Comparison of ENCODE assay signal across 1 cellular context in the genomic region with DNA sequence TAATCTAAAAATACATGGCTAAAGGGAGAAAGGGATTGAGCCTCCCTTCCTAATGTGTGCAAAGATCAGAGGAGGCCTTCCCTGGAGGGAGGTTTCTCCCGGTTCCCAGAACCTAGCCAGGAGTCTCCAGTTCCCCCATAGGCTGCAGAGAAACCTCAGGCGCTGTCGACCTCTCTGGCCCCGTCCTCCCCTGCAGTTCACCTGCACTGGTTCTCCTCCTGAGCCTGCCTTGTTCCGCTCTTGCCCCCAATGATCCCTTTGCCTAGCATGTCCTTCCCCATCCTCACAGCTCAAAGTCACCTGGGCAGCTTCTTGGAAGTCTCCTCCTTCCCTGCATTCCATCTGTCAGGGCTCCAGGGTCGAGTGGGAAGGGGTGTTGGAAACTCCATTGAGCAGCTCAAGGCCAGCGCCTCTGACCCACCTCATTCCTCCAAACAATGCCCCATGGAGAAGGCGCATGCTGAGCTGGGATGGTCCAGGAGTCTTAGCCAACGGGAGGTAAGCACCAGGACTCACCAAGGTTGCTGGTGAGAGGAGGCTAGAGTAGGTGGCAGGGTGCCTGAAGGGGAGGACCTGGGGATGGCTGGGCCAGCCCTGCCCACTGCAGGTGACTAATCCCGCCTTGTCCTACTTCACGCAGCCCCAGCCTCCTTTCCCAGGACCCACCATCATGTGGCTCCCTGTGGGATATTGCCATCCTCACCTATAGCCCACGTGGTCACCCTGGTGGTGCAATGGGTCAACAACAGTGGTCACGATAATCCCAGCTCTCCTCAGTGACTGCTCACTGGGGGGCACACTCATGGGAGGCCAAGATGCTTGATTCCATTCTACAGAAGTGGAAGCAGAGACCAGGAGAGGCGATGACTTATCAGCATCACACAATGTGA.
TF ChIP-seq lines count a peak whose summit lies in the region.

No MANE protein-coding gene starts in this region.

TF ChIP-seq in GM23338, 12 proteins besides CTCF, POLR2A, EP300 and RAD21 (continued from another document):
- TF ChIP-seq, protein P1, sequence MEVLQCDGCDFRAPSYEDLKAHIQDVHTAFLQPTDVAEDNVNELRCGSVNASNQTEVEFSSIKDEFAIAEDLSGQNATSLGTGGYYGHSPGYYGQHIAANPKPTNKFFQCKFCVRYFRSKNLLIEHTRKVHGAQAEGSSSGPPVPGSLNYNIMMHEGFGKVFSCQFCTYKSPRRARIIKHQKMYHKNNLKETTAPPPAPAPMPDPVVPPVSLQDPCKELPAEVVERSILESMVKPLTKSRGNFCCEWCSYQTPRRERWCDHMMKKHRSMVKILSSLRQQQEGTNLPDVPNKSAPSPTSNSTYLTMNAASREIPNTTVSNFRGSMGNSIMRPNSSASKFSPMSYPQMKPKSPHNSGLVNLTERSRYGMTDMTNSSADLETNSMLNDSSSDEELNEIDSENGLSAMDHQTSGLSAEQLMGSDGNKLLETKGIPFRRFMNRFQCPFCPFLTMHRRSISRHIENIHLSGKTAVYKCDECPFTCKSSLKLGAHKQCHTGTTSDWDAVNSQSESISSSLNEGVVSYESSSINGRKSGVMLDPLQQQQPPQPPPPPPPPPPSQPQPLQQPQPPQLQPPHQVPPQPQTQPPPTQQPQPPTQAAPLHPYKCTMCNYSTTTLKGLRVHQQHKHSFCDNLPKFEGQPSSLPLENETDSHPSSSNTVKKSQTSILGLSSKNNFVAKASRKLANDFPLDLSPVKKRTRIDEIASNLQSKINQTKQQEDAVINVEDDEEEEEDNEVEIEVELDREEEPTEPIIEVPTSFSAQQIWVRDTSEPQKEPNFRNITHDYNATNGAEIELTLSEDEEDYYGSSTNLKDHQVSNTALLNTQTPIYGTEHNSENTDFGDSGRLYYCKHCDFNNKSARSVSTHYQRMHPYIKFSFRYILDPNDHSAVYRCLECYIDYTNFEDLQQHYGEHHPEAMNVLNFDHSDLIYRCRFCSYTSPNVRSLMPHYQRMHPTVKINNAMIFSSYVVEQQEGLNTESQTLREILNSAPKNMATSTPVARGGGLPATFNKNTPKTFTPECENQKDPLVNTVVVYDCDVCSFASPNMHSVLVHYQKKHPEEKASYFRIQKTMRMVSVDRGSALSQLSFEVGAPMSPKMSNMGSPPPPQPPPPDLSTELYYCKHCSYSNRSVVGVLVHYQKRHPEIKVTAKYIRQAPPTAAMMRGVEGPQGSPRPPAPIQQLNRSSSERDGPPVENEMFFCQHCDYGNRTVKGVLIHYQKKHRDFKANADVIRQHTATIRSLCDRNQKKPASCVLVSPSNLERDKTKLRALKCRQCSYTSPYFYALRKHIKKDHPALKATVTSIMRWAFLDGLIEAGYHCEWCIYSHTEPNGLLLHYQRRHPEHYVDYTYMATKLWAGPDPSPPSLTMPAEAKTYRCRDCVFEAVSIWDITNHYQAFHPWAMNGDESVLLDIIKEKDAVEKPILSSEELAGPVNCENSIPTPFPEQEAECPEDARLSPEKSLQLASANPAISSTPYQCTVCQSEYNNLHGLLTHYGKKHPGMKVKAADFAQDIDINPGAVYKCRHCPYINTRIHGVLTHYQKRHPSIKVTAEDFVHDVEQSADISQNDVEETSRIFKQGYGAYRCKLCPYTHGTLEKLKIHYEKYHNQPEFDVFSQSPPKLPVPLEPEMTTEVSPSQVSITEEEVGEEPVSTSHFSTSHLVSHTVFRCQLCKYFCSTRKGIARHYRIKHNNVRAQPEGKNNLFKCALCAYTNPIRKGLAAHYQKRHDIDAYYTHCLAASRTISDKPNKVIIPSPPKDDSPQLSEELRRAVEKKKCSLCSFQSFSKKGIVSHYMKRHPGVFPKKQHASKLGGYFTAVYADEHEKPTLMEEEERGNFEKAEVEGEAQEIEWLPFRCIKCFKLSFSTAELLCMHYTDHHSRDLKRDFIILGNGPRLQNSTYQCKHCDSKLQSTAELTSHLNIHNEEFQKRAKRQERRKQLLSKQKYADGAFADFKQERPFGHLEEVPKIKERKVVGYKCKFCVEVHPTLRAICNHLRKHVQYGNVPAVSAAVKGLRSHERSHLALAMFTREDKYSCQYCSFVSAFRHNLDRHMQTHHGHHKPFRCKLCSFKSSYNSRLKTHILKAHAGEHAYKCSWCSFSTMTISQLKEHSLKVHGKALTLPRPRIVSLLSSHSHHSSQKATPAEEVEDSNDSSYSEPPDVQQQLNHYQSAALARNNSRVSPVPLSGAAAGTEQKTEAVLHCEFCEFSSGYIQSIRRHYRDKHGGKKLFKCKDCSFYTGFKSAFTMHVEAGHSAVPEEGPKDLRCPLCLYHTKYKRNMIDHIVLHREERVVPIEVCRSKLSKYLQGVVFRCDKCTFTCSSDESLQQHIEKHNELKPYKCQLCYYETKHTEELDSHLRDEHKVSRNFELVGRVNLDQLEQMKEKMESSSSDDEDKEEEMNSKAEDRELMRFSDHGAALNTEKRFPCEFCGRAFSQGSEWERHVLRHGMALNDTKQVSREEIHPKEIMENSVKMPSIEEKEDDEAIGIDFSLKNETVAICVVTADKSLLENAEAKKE (CRISPR knock-in tag; IDR thresholded peaks at IDR 0.05) = no peak
- TF ChIP-seq NANOG (IDR thresholded peaks at IDR 0.05; ENCODE audit: borderline replicate concordance) (no peak), ETS1 (IDR thresholded peaks at IDR 0.05) (no peak), CREB1 (CRISPR knock-in tag; IDR thresholded peaks at IDR 0.05; ENCODE audit: low read depth) (no peak), EZH2 (IDR thresholded peaks at IDR 0.05; ENCODE audit: low read depth, unreplicated experiment) (no peak), EZH2phosphoT487 (IDR thresholded peaks at IDR 0.05; ENCODE audit: unreplicated experiment) (no peak), ZNF114 (CRISPR knock-in tag; IDR thresholded peaks at IDR 0.05) (no peak), ZNF331 (CRISPR knock-in tag; IDR thresholded peaks at IDR 0.05; ENCODE audit: low read depth) (no peak)
- TF ChIP-seq, protein P2, sequence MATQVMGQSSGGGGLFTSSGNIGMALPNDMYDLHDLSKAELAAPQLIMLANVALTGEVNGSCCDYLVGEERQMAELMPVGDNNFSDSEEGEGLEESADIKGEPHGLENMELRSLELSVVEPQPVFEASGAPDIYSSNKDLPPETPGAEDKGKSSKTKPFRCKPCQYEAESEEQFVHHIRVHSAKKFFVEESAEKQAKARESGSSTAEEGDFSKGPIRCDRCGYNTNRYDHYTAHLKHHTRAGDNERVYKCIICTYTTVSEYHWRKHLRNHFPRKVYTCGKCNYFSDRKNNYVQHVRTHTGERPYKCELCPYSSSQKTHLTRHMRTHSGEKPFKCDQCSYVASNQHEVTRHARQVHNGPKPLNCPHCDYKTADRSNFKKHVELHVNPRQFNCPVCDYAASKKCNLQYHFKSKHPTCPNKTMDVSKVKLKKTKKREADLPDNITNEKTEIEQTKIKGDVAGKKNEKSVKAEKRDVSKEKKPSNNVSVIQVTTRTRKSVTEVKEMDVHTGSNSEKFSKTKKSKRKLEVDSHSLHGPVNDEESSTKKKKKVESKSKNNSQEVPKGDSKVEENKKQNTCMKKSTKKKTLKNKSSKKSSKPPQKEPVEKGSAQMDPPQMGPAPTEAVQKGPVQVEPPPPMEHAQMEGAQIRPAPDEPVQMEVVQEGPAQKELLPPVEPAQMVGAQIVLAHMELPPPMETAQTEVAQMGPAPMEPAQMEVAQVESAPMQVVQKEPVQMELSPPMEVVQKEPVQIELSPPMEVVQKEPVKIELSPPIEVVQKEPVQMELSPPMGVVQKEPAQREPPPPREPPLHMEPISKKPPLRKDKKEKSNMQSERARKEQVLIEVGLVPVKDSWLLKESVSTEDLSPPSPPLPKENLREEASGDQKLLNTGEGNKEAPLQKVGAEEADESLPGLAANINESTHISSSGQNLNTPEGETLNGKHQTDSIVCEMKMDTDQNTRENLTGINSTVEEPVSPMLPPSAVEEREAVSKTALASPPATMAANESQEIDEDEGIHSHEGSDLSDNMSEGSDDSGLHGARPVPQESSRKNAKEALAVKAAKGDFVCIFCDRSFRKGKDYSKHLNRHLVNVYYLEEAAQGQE (IDR thresholded peaks at IDR 0.05; ENCODE audit: unreplicated experiment) = no peak
